ENCODE assay signal across 12 cellular contexts in genomic region chr4:57044279-57044678, GRCh38.
A peak's percentile ranks its signal among the peaks of the same experiment; 100 is the strongest.
DNase-seq lines count a peak whose midpoint lies in the region; ATAC-seq, FAIRE-seq and TF ChIP-seq lines count a peak whose summit lies in the region.
"Had no signal": no experiment of that assay in that cellular context is flagged by ENCODE, and none has a peak within 500 bp of the region (broad histone marks: within the 10 kb centered on the region; RNA-seq: fewer than 3 reads in every experiment).

No MANE protein-coding gene starts in this region.

- H3K4me1 ChIP-seq in hepatocyte (ENCODE audit: insufficient read depth): no peaks in the 10 kb centered on the region
- no peaks in the 10 kb centered on the region for H3K4me1 ChIP-seq in MM.1S (ENCODE audit: low read length)

- H3K79me2 ChIP-seq in hepatocyte (no peaks in the 10 kb centered on the region), MM.1S (ENCODE audit: low read length) (no peaks in the 10 kb centered on the region)

- no peaks in the 10 kb centered on the region for H3F3A ChIP-seq in MM.1S (ENCODE audit: insufficient read depth, low read length)

- H4K20me1 ChIP-seq in hepatocyte (ENCODE audit: insufficient read depth, poor library complexity, severe bottlenecking): no peaks in the 10 kb centered on the region
- H4K20me1 ChIP-seq in MM.1S (ENCODE audit: insufficient read depth, low read length): no peaks in the 10 kb centered on the region

- H3K27me3 ChIP-seq in hepatocyte (no peaks in the 10 kb centered on the region), MM.1S (replicated peaks; ENCODE audit: insufficient read depth, low read length) (no peaks in the 10 kb centered on the region)

- TF ChIP-seq CTCF in hepatocyte (IDR thresholded peaks at IDR 0.05; ENCODE audit: poor library complexity): no peak
- TF ChIP-seq CTCF in MM.1S (IDR thresholded peaks at IDR 0.05; ENCODE audit: low read length): no peak

- no peak for ATAC-seq in GM21723 (IDR thresholded peaks at IDR 0.05; ENCODE audit: unreplicated experiment)
- ATAC-seq: left colon had no signal

- DNase-seq in AG20443 (ENCODE audit: low spot score) (peak; percentile 29), hepatocyte (ENCODE audit: low spot score) (no peak), MM.1S (no peak), HCEC 1CT (no peak), anterior cingulate cortex (lab: John Stamatoyannopoulos, UW) (no peak)
- DNase-seq: central memory CD4-positive, alpha-beta T cell; left colon; NCI-H1105; NCI-H526 had no signal

- H3K36me3 ChIP-seq in hepatocyte (replicated peaks; ENCODE audit: insufficient read depth, low read depth) (no peaks in the 10 kb centered on the region), MM.1S (replicated peaks; ENCODE audit: insufficient read depth, low read length) (no peaks in the 10 kb centered on the region)

- H3K9me3 ChIP-seq in hepatocyte (ENCODE audit: low read depth) (no peaks in the 10 kb centered on the region), MM.1S (replicated peaks; ENCODE audit: insufficient read depth, low read length) (no peaks in the 10 kb centered on the region)

- H3K4me3 ChIP-seq in hepatocyte (no peak overlapping the region), skin epidermis (no peak overlapping the region), MM.1S (ENCODE audit: low read length) (no peak overlapping the region)

- no peak overlapping the region for H3K9ac ChIP-seq in MM.1S (ENCODE audit: low read length)

- no peaks in the 10 kb centered on the region for H3K9me2 ChIP-seq in hepatocyte (replicated peaks; ENCODE audit: insufficient read depth)
- no peaks in the 10 kb centered on the region for H3K9me2 ChIP-seq in MM.1S (replicated peaks; ENCODE audit: insufficient read depth, low read length)

- WGBS in hepatocyte (ENCODE audit: low lambda C conversion rate, missing lambda C conversion rate): 50% methylated on average over 1 of the region's 1 CpG

- H3K4me2 ChIP-seq in hepatocyte (peak overlapping the region; percentile 21), MM.1S (ENCODE audit: low read depth, low read length) (no peak overlapping the region)

- H2AFZ ChIP-seq in hepatocyte (no peak overlapping the region), MM.1S (ENCODE audit: low read length) (no peak overlapping the region)

- peak overlapping the region; percentile 64 for H3K27ac ChIP-seq in hepatocyte
- H3K27ac ChIP-seq in skin epidermis: peak overlapping the region in 19 of 21 experiments; percentile 28 to 85 (median 67)
- no peak overlapping the region for H3K27ac ChIP-seq in MM.1S (ENCODE audit: low read length)

- peak; percentile 11 for FAIRE-seq in TTC549 (lab: Jason Lieb, UNC)
